Comparison of ENCODE assay signal across 11 cellular contexts in genomic region chr9:89425921-89426388, GRCh38.
DNase-seq lines count a peak whose midpoint lies in the region; ATAC-seq, FAIRE-seq and TF ChIP-seq lines count a peak whose summit lies in the region.
"Had no signal": no experiment of that assay in that cellular context is flagged by ENCODE, and none has a peak within 500 bp of the region (broad histone marks: within the 10 kb centered on the region; RNA-seq: fewer than 3 reads in every experiment).

No MANE protein-coding gene starts in this region.

- FAIRE-seq in H1 (lab: Jason Lieb, UNC) (no peak), kidney (lab: Jason Lieb, UNC) (no peak)

- peaks cover 62% of the 10 kb centered on the region for H3K36me3 Mint-ChIP-seq in activated CD4-positive, alpha-beta T cell treated with anti-CD3 and anti-CD28 coated beads for 36 hours (ENCODE audit: low read depth)

- WGBS in H1 (ENCODE audit: extremely low coverage in 1 of 2, insufficient coverage in 1 of 2, insufficient read length in 1 of 2, insufficient replicate concordance in 2 of 2, low coverage in 1 of 2, low lambda C conversion rate in 2 of 2, missing lambda C conversion rate in 1 of 2), 2 experiments = 96% methylated on average over 8 of the region's 8 CpGs; no CpG with 5 or more reads in 1 of the 2 experiments
- 60 to 80% (median 76%) methylated on average over 8 of the region's 8 CpGs for WGBS in stomach, 5 donors

- peaks cover 0 to 4% of the 10 kb centered on the region in 2 experiments; a peak in 1 of 4 replicates for H3K9me3 ChIP-seq in H1 (ENCODE audit: insufficient read depth in 2 of 2, low read depth in 1 of 2, low read length in 1 of 2)
- no peaks in the 10 kb centered on the region for H3K9me3 ChIP-seq in stomach
- no peaks in the 10 kb centered on the region for H3K9me3 ChIP-seq in kidney (ENCODE audit: control insufficient read depth in 1 of 2, low read length in 2 of 2)
- H3K9me3 ChIP-seq: left lung had no signal

- POLR2A ChIA-PET in activated CD4-positive, alpha-beta T cell treated with anti-CD3 and anti-CD28 coated beads for 36 hours (lab: Charles Lee) = interaction anchor here (1.0 kb wide), 2 partner anchors 15 to 53 kb away, joined by 3 read pairs; no protein-coding TSS in a partner anchor
- POLR2A ChIA-PET in H1 (lab: Charles Lee; ENCODE audit: partially characterized antibody) = interaction anchor here (1.1 to 1.2 kb wide), 2 partner anchors 9 to 112 kb away, joined by 3 to 4 read pairs; no protein-coding TSS in a partner anchor

- H3K27ac ChIP-seq in H1 (ENCODE audit: low read depth, low read length) (peak overlapping the region; percentile 38; the same call in 1 of the 2 replicates), stomach (peak overlapping the region in 3 of 5 donors; percentile 21 to 71 (median 22)), kidney (ENCODE audit: low read depth in 2 of 2, low read length in 2 of 2) (no peak overlapping the region)

- peak overlapping the region; percentile 53 for H3K4me3 Mint-ChIP-seq in activated CD4-positive, alpha-beta T cell treated with anti-CD3 and anti-CD28 coated beads for 36 hours

- no peak overlapping the region for H3K23ac ChIP-seq in H1 (ENCODE audit: insufficient read length)

- H3K27me3 ChIP-seq in H1 (replicated peaks in 1 of 4; ENCODE audit: control insufficient read depth in 3 of 4, extremely low read depth in 1 of 4, insufficient read depth in 3 of 4, low read length in 3 of 4) (no peaks in the 10 kb centered on the region), stomach (no peaks in the 10 kb centered on the region)
- H3K27me3 ChIP-seq: left lung had no signal

- no peak overlapping the region for H4K8ac ChIP-seq in H1 (ENCODE audit: extremely low read depth, insufficient read depth, low read length)

- peaks cover 6% of the 10 kb centered on the region for H3K9me3 Mint-ChIP-seq in activated CD4-positive, alpha-beta T cell treated with anti-CD3 and anti-CD28 coated beads for 36 hours (ENCODE audit: low read depth)

- CTCF ChIA-PET in activated CD4-positive, alpha-beta T cell treated with anti-CD3 and anti-CD28 coated beads for 36 hours (lab: Charles Lee) = interaction anchor here (0.6 to 7.2 kb wide), 7 partner anchors 15 to 1774 kb away, joined by 3 to 118 read pairs (median 5); no protein-coding TSS in a partner anchor
- CTCF ChIA-PET in H1 (lab: Charles Lee; ENCODE audit: partially characterized antibody) = interaction anchor here (0.7 to 8.9 kb wide), 9 partner anchors 9 to 167 kb away, joined by 3 to 147 read pairs (median 3); no protein-coding TSS in a partner anchor

- no peak for ATAC-seq in activated CD4-positive, alpha-beta T cell treated with anti-CD3 and anti-CD28 coated beads for 36 hours
- ATAC-seq in HG03558 (IDR thresholded peaks at IDR 0.05; ENCODE audit: extremely low read depth, unreplicated experiment) (peak; percentile 1), HG03159 (IDR thresholded peaks at IDR 0.05; ENCODE audit: unreplicated experiment) (no peak)
- ATAC-seq: left lung had no signal

- peaks cover 21% of the 10 kb centered on the region; the same call in 1 of the 2 replicates for H3K79me1 ChIP-seq in H1 (ENCODE audit: low read depth, low read length)

- H3K23me2 ChIP-seq in H1 (ENCODE audit: low read depth, low read length) = no peaks in the 10 kb centered on the region; the same call in 1 of the 2 replicates

- H3K56ac ChIP-seq in H1 (replicated peaks; ENCODE audit: insufficient read length, low read depth, low read length) = no peak overlapping the region

- H2AK5ac ChIP-seq in H1 (ENCODE audit: low read depth, low read length) = no peak overlapping the region

- H3K9ac ChIP-seq in H1 (replicated peaks in 1 of 4; ENCODE audit: extremely low read depth in 1 of 4, low read depth in 3 of 4, low read length in 3 of 4) (no peak overlapping the region; a peak in 1 of 7 replicates), kidney (ENCODE audit: low read length in 2 of 2) (no peak overlapping the region)

- H2BK120ac ChIP-seq in H1 (replicated peaks; ENCODE audit: low read depth, low read length) = no peak overlapping the region

- no peak overlapping the region for H2BK15ac ChIP-seq in H1 (ENCODE audit: low read length)

- no peaks in the 10 kb centered on the region for H3K36me3 ChIP-seq in H1 (ENCODE audit: control insufficient read depth in 2 of 4, insufficient read depth in 4 of 4, low read length in 3 of 4)
- H3K36me3 ChIP-seq in stomach = no peaks in the 10 kb centered on the region
- H3K36me3 ChIP-seq in kidney (ENCODE audit: control insufficient read depth in 1 of 2, insufficient read depth in 2 of 2, low read length in 2 of 2) = no peaks in the 10 kb centered on the region
- H3K36me3 ChIP-seq: left lung had no signal

- no peak overlapping the region for H2AFZ ChIP-seq in H1 (ENCODE audit: low read length)

- H4K20me1 ChIP-seq in H1 (replicated peaks in 1 of 2; ENCODE audit: control insufficient read depth in 1 of 2, insufficient read depth in 2 of 2, low read length in 2 of 2) = peaks cover 2 to 9% of the 10 kb centered on the region in 2 experiments

- H3K4me1 Mint-ChIP-seq in activated CD4-positive, alpha-beta T cell treated with anti-CD3 and anti-CD28 coated beads for 36 hours = peaks cover 99% of the 10 kb centered on the region

- TF ChIP-seq EP300 in H1 (IDR thresholded peaks at IDR 0.05; ENCODE audit: borderline replicate concordance in 1 of 2, low read depth in 2 of 2, low read length in 2 of 2) (no peak), stomach (IDR thresholded peaks at IDR 0.05) (no peak)

- no peak overlapping the region for H4K5ac ChIP-seq in H1 (ENCODE audit: insufficient read length, low read depth, low read length)

- TF ChIP-seq POLR2A in H1 (IDR thresholded peaks at IDR 0.05; ENCODE audit: control extremely low read depth in 1 of 2, low read depth in 2 of 2, low read length in 2 of 2) (no peak), stomach (IDR thresholded peaks at IDR 0.05) (no peak)

- H3K4me2 ChIP-seq in H1 (ENCODE audit: insufficient read depth in 1 of 2, low read depth in 2 of 2, low read length in 2 of 2) = no peak overlapping the region

- TF ChIP-seq CTCF in H1 (IDR thresholded peaks at IDR 0.05; ENCODE audit: control extremely low read depth in 1 of 3, insufficient read depth in 1 of 3, low read depth in 1 of 3, low read length in 3 of 3) = no peak
- TF ChIP-seq CTCF in stomach (IDR thresholded peaks at IDR 0.05) = no peak
- TF ChIP-seq CTCF in kidney (IDR thresholded peaks at IDR 0.05; ENCODE audit: borderline replicate concordance, extremely low read depth, insufficient read depth) = no peak

- H2BK12ac ChIP-seq in H1 (ENCODE audit: low read depth, low read length) = no peak overlapping the region

- H3K79me2 ChIP-seq in H1 (ENCODE audit: control insufficient read depth in 1 of 2, insufficient read depth in 2 of 2, low read length in 2 of 2) = peaks cover 0 to 76% of the 10 kb centered on the region in 2 experiments; a peak in 2 of 4 replicates

- DNase-seq in activated CD4-positive, alpha-beta T cell treated with anti-CD3 and anti-CD28 coated beads for 36 hours = no peak
- DNase-seq in activated CD4-positive, alpha-beta T cell treated with anti-CD3 and anti-CD28 coated beads for 4 hours = no peak
- no peak for DNase-seq in H1 (ENCODE audit: low read depth in 1 of 2, low spot score in 2 of 2)
- no peak for DNase-seq in stomach
- no peak for DNase-seq in SHP77 treated with DMSO at 0.1 percent for 48 hours (lab: John Stamatoyannopoulos, UW)
- DNase-seq in kidney = no peak
- DNase-seq: cortex of kidney, left lung, NCI-H1417 had no signal

- intact Hi-C loops in activated CD4-positive, alpha-beta T cell treated with anti-CD3 and anti-CD28 coated beads for 36 hours (cut with DNase I, micrococcal nuclease) = loop anchor here (2.0 to 10.0 kb wide), 7 partner anchors 15 to 1769 kb away; no protein-coding TSS in a partner anchor
- intact Hi-C loops in stomach (cut with DNase I; ENCODE audit: low total_unique reads) = no loop called here
- intact Hi-C loops in kidney (cut with DNase I) = no loop called here

- H2BK5ac ChIP-seq in H1 (ENCODE audit: low read depth, low read length) = peak overlapping the region; percentile 24; the same call in 1 of the 2 replicates

- H3K4me3 ChIP-seq in H1 (ENCODE audit: extremely low read depth in 1 of 4, insufficient read depth in 2 of 4, low read depth in 3 of 4, low read length in 4 of 4) (no peak overlapping the region), stomach (no peak overlapping the region), kidney (ENCODE audit: low read length in 2 of 2) (no peak overlapping the region)
- H3K4me3 ChIP-seq: left lung had no signal

- no peaks in the 10 kb centered on the region for H3K27me3 Mint-ChIP-seq in activated CD4-positive, alpha-beta T cell treated with anti-CD3 and anti-CD28 coated beads for 36 hours

- no peak overlapping the region for H3K18ac ChIP-seq in H1 (ENCODE audit: extremely low read depth, low read length)

- TF ChIP-seq RAD21 in H1 (IDR thresholded peaks at IDR 0.05 in 1 of 2, conservative IDR thresholded peaks at IDR 0.05 in 1 of 2; ENCODE audit: low read depth in 2 of 2, low read length in 2 of 2) = no peak

- peak overlapping the region; percentile 88 for H3K27ac Mint-ChIP-seq in activated CD4-positive, alpha-beta T cell treated with anti-CD3 and anti-CD28 coated beads for 36 hours

- H3K4me1 ChIP-seq in H1 (replicated peaks in 1 of 4; ENCODE audit: control insufficient read depth in 3 of 4, insufficient read depth in 4 of 4, low read length in 3 of 4) (peaks cover 4 to 15% (median 11%) of the 10 kb centered on the region in 4 experiments), stomach (peaks cover 18 to 67% (median 43%) of the 10 kb centered on the region in 4 donors), kidney (ENCODE audit: control insufficient read depth in 1 of 2, insufficient read depth in 1 of 2, low read depth in 1 of 2, low read length in 2 of 2) (peaks cover 12 to 27% of the 10 kb centered on the region in 2 donors)

- no peak overlapping the region for H2BK20ac ChIP-seq in H1 (ENCODE audit: low read length)

- no peak overlapping the region for H3K4ac ChIP-seq in H1 (replicated peaks; ENCODE audit: insufficient read length, low read depth, low read length)

- no peak overlapping the region for H4K91ac ChIP-seq in H1 (replicated peaks; ENCODE audit: insufficient read length, low read length)

- H3K14ac ChIP-seq in H1 (ENCODE audit: insufficient read length) = no peak overlapping the region

TF ChIP-seq in H1, 55 proteins besides CTCF, POLR2A, EP300 and RAD21 (continues in another document):
- TF ChIP-seq RXRA (IDR thresholded peaks at IDR 0.05; ENCODE audit: insufficient read depth, low read depth, low read length) = no peak
- no peak for TF ChIP-seq MAFK (IDR thresholded peaks at IDR 0.05; ENCODE audit: low read depth, low read length)
- TF ChIP-seq CBX8 (IDR thresholded peaks at IDR 0.05; ENCODE audit: borderline replicate concordance, low read depth, low read length) = no peak
- no peak for TF ChIP-seq SRF (IDR thresholded peaks at IDR 0.05; ENCODE audit: low read depth, low read length)
- no peak for TF ChIP-seq KDM5A (IDR thresholded peaks at IDR 0.05; ENCODE audit: low read length)
- no peak for TF ChIP-seq SP4 (IDR thresholded peaks at IDR 0.05; ENCODE audit: low read length)
- TF ChIP-seq SP2 (IDR thresholded peaks at IDR 0.05; ENCODE audit: low read length) = no peak
- no peak for TF ChIP-seq ZNF274 (IDR thresholded peaks at IDR 0.05; ENCODE audit: borderline replicate concordance, extremely low read depth, low read length)
- no peak for TF ChIP-seq POLR2AphosphoS5 (IDR thresholded peaks at IDR 0.05; ENCODE audit: low read depth, low read length)
- no peak for TF ChIP-seq SIRT6 (IDR thresholded peaks at IDR 0.05; ENCODE audit: low read length)

Comparison
In these comparisons a context has a peak if more than half of its experiments do, and no peak if none do; other contexts are left out.
1. H3K27ac ChIP-seq: peak in H1 (single experiment) and stomach (3 of 5); none in kidney (0 of 2).
2. intact Hi-C loops: an anchor here in activated CD4-positive, alpha-beta T cell treated with anti-CD3 and anti-CD28 coated beads for 36 hours (2.0 to 10.0 kb wide); none called in stomach and kidney.